ENCODE assay signal across 16 cellular contexts in genomic region chr9:22228542-22228941, GRCh38.
A peak's percentile ranks its signal among the peaks of the same experiment; 100 is the strongest.
DNase-seq lines count a peak whose midpoint lies in the region; ATAC-seq and TF ChIP-seq lines count a peak whose summit lies in the region.
"Had no signal": no experiment of that assay in that cellular context is flagged by ENCODE, and none has a peak within 500 bp of the region (broad histone marks: within the 10 kb centered on the region; RNA-seq: fewer than 3 reads in every experiment).

No MANE protein-coding gene starts in this region.

- peaks cover 2% of the 10 kb centered on the region for H3K4me1 Mint-ChIP-seq in mesothelial cell of epicardium
- H3K4me1 Mint-ChIP-seq: activated naive CD4-positive, alpha-beta T cell treated with anti-CD3 and anti-CD28 coated beads, Interleukin-2, amount 10 ng/mL, durations not matched to agents 7 days and 5 days had no signal

- peak; percentile 13; the same call in 1 of the 2 replicates for TF ChIP-seq RAD21 in SK-N-SH (IDR thresholded peaks at IDR 0.05; ENCODE audit: low read length)

- POLR2A ChIA-PET in SK-N-SH (lab: Yijun Ruan, JAX): no interaction called here

- DNase-seq in ACHN: peak; percentile 30
- DNase-seq in GM10266 (ENCODE audit: extremely low spot score): no peak
- DNase-seq in SK-N-SH: no peak
- peak; percentile 48 for DNase-seq in fibroblast of pulmonary artery (ENCODE audit: low read depth)
- DNase-seq in NCI-H510A treated with DMSO at 0.1 percent for 48 hours (lab: John Stamatoyannopoulos, UW): no peak
- DNase-seq in gastrocnemius medialis: no peak
- no peak for DNase-seq in GM13977 (ENCODE audit: low spot score)
- no peak for DNase-seq in mesothelial cell of epicardium (ENCODE audit: low spot score in 2 of 2, unreplicated experiment in 2 of 2)
- DNase-seq: activated naive CD4-positive, alpha-beta T cell treated with anti-CD3 and anti-CD28 coated beads, Interleukin-2, amount 10 ng/mL, durations not matched to agents 7 days and 5 days; cortex of kidney; MV-4-11; NCI-H82; occipital lobe; stimulated activated naive CD4-positive, alpha-beta T cell; T-helper 2 cell had no signal

- no peaks in the 10 kb centered on the region for H3K9me2 ChIP-seq in SK-N-SH

- CTCF ChIA-PET in SK-N-SH (lab: Yijun Ruan, JAX): interaction anchor here (0.7 kb wide), 1 partner anchor 10 kb away, joined by 3 read pairs; no protein-coding TSS in a partner anchor

- in situ Hi-C loops in ACHN (cut with HindIII; ENCODE audit: low pct_ligation_motif_present, low pct_unique_long_range_greater_than_20kb, low sequenced_read_pairs): no loop called here
- in situ Hi-C loops in gastrocnemius medialis (cut with MboI; ENCODE audit: low sequenced_read_pairs in 4 of 4): loop anchor here in 3 of 4 donors (25.0 kb wide), 1 partner anchor 216 kb away; the partner anchor contains the start of gene CDKN2B (in 3 of the 3)
- in situ Hi-C loops in GM13977 (cut with MboI; ENCODE audit: low pct_unique_long_range_greater_than_20kb, low sequenced_read_pairs, unreplicated experiment): no loop called here

- 0 out of 2 replicates have a peak, but pooled peaks cover 14% of the 10 kb centered on the region for H3K9me3 ChIP-seq in SK-N-SH
- no peaks in the 10 kb centered on the region for H3K9me3 ChIP-seq in gastrocnemius medialis

- H3F3A ChIP-seq in SK-N-SH (replicated peaks; ENCODE audit: insufficient read depth): no peaks in the 10 kb centered on the region

- H2AFZ ChIP-seq in SK-N-SH (ENCODE audit: low read depth): no peak overlapping the region

- no peak overlapping the region for H3K27ac Mint-ChIP-seq in mesothelial cell of epicardium
- H3K27ac Mint-ChIP-seq: activated naive CD4-positive, alpha-beta T cell treated with anti-CD3 and anti-CD28 coated beads, Interleukin-2, amount 10 ng/mL, durations not matched to agents 7 days and 5 days had no signal

- H3K4me3 ChIP-seq in SK-N-SH (ENCODE audit: low read depth in 2 of 2, low read length in 1 of 2): no peak overlapping the region
- no peak overlapping the region for H3K4me3 ChIP-seq in fibroblast of pulmonary artery (replicated peaks; ENCODE audit: low read depth, low read length)
- no peak overlapping the region for H3K4me3 ChIP-seq in gastrocnemius medialis
- H3K4me3 ChIP-seq: lung had no signal

- H3K9me3 Mint-ChIP-seq in mesothelial cell of epicardium: peaks cover 44% of the 10 kb centered on the region

- TF ChIP-seq CTCF in GM10266 (IDR thresholded peaks at IDR 0.05; ENCODE audit: control insufficient read depth, insufficient read depth, low read depth, missing control alignments): peak; percentile 8
- TF ChIP-seq CTCF in SK-N-SH (IDR thresholded peaks at IDR 0.05): peak; percentile 50
- TF ChIP-seq CTCF in fibroblast of pulmonary artery (IDR thresholded peaks at IDR 0.05; ENCODE audit: low read length, missing control alignments): peak; percentile 45
- no peak for TF ChIP-seq CTCF in gastrocnemius medialis (IDR thresholded peaks at IDR 0.05 in 4 of 5, conservative IDR thresholded peaks at IDR 0.05 in 1 of 5)
- no peak for TF ChIP-seq CTCF in GM13977 (IDR thresholded peaks at IDR 0.05; ENCODE audit: extremely low read depth, insufficient read depth, missing control alignments)
- no peak for TF ChIP-seq CTCF in mesothelial cell of epicardium (IDR thresholded peaks at IDR 0.05; ENCODE audit: unreplicated experiment)

- WGBS in SK-N-SH (ENCODE audit: low lambda C conversion rate): 17% methylated on average over 3 of the region's 3 CpGs

- H3K36me3 ChIP-seq in SK-N-SH (replicated peaks in 1 of 2; ENCODE audit: control insufficient read depth in 1 of 2, insufficient read depth in 2 of 2, low read length in 1 of 2): peaks cover 0 to 5% of the 10 kb centered on the region in 2 experiments
- no peaks in the 10 kb centered on the region for H3K36me3 ChIP-seq in gastrocnemius medialis

- H3K27ac ChIP-seq in SK-N-SH (ENCODE audit: low read depth in 2 of 2, low read length in 1 of 2) (no peak overlapping the region), gastrocnemius medialis (no peak overlapping the region)

- H3K4me1 ChIP-seq in SK-N-SH (ENCODE audit: control insufficient read depth in 1 of 2, insufficient read depth in 2 of 2, low read depth in 1 of 2, low read length in 1 of 2) (no peaks in the 10 kb centered on the region), gastrocnemius medialis (no peaks in the 10 kb centered on the region)

- no peak for TF ChIP-seq POLR2A in gastrocnemius medialis (IDR thresholded peaks at IDR 0.05)

- H3K4me3 Mint-ChIP-seq in mesothelial cell of epicardium: no peak overlapping the region
- H3K4me3 Mint-ChIP-seq: activated naive CD4-positive, alpha-beta T cell treated with anti-CD3 and anti-CD28 coated beads, Interleukin-2, amount 10 ng/mL, durations not matched to agents 7 days and 5 days had no signal

- H3K36me3 Mint-ChIP-seq in mesothelial cell of epicardium: peaks cover 20% of the 10 kb centered on the region

- H3K4me2 ChIP-seq in SK-N-SH: no peak overlapping the region

- no peak for TF ChIP-seq EP300 in SK-N-SH (IDR thresholded peaks at IDR 0.05; ENCODE audit: borderline replicate concordance in 1 of 2, low read depth in 1 of 2, low read length in 1 of 2)

- no peaks in the 10 kb centered on the region for H4K20me1 ChIP-seq in SK-N-SH (ENCODE audit: insufficient read depth)

- H3K79me2 ChIP-seq in SK-N-SH (ENCODE audit: insufficient read depth): no peaks in the 10 kb centered on the region

- intact Hi-C loops in gastrocnemius medialis (cut with DNase I; ENCODE audit: low total_unique reads): no loop called here

- ATAC-seq in gastrocnemius medialis: no peak

- H3K9ac ChIP-seq in SK-N-SH: no peak overlapping the region

- no peaks in the 10 kb centered on the region for H3K27me3 ChIP-seq in SK-N-SH (ENCODE audit: insufficient read depth)
- no peaks in the 10 kb centered on the region for H3K27me3 ChIP-seq in gastrocnemius medialis

- H3K27me3 Mint-ChIP-seq in mesothelial cell of epicardium (ENCODE audit: low read depth): no peaks in the 10 kb centered on the region

TF ChIP-seq in SK-N-SH, 30 proteins besides CTCF, POLR2A, EP300 and RAD21:
- no peak for TF ChIP-seq FOXM1 (IDR thresholded peaks at IDR 0.05; ENCODE audit: low read depth)
- no peak for TF ChIP-seq SIN3A (IDR thresholded peaks at IDR 0.05; ENCODE audit: borderline replicate concordance, low read depth, low read length)
TF ChIP-seq in SK-N-SH: peak in this region for 0.

Comparison
In these comparisons a context has a peak if more than half of its experiments do, and no peak if none do; other contexts are left out.
1. DNase-seq: peak in ACHN (single experiment) and fibroblast of pulmonary artery (single experiment); none in GM10266 (single experiment), SK-N-SH (single experiment), NCI-H510A treated with DMSO at 0.1 percent for 48 hours (single experiment), gastrocnemius medialis (0 of 2), GM13977 (single experiment) and mesothelial cell of epicardium (0 of 2).
2. CTCF ChIP-seq: peak in GM10266 (single experiment), SK-N-SH (single experiment) and fibroblast of pulmonary artery (single experiment); none in gastrocnemius medialis (0 of 5), GM13977 (single experiment) and mesothelial cell of epicardium (single experiment).
3. in situ Hi-C loops: an anchor here in gastrocnemius medialis (25.0 kb wide); none called in ACHN and GM13977.